ENCODE assay signal across 8 cellular contexts in genomic region chr6:108526739-108527174, GRCh38. TPM values are rescaled to one million over a fixed set of nuclear protein-coding genes. Genes with fewer than 3 reads are reported as not detected.
DNase-seq lines count a peak whose midpoint lies in the region; ATAC-seq and TF ChIP-seq lines count a peak whose summit lies in the region.

No MANE protein-coding gene starts in this region.

- no TSS peak for BruUV-seq in Panc1 (replicated peaks; lab: Mats Ljungman, UMichigan)

- no peak overlapping the region for H3K4me3 ChIP-seq in BLaER1 treated with 17β-estradiol and CSF1 and Interleukin-3, amounts not matched to agents 10 nM and 100 nM
- H3K4me3 ChIP-seq in H7 (ENCODE audit: insufficient read depth, low read depth, low read length) (no peak overlapping the region), Panc1 (ENCODE audit: low read depth in 2 of 2, low read length in 2 of 2) (no peak overlapping the region), esophagus squamous epithelium (no peak overlapping the region), neural progenitor cell (no peak overlapping the region)

- intact Hi-C loops in Panc1 (cut with micrococcal nuclease; ENCODE audit: unreplicated experiment), result loop anchor here (2.0 to 5.0 kb wide), 2 partner anchors 416 to 544 kb away; no protein-coding TSS in a partner anchor
- intact Hi-C loops in esophagus squamous epithelium (cut with DNase I), result loop anchor here (10.0 kb wide), 1 partner anchor 552 kb away; no protein-coding TSS in a partner anchor
- intact Hi-C loops in posterior cingulate gyrus (cut with DNase I), result loop anchor here (1.0 to 2.0 kb wide), 2 partner anchors 413 to 550 kb away; no protein-coding TSS in a partner anchor

- peaks cover 2% of the 10 kb centered on the region for H3K36me3 Mint-ChIP-seq in neural progenitor cell

- WGBS in esophagus squamous epithelium, 2 donors, result 5 to 68% methylated on average over 1 to 7 of the region's 7 CpGs

- no peak overlapping the region for H3K27ac ChIP-seq in BLaER1 treated with 17β-estradiol and CSF1 and Interleukin-3, amounts not matched to agents 10 nM and 100 nM
- H3K27ac ChIP-seq in Panc1 (ENCODE audit: low read length) (no peak overlapping the region), esophagus squamous epithelium (no peak overlapping the region), neural progenitor cell (no peak overlapping the region)

- H2AFZ ChIP-seq in neural progenitor cell (replicated peaks), result no peak overlapping the region

- no peaks in the 10 kb centered on the region for H3K79me2 ChIP-seq in neural progenitor cell (ENCODE audit: low read depth)

- POLR2A ChIA-PET in Panc1 (lab: Charles Lee), result interaction anchor here (0.7 kb wide), 1 partner anchor 340 kb away, joined by 3 read pairs; no protein-coding TSS in a partner anchor

- H3K4me2 ChIP-seq in BLaER1 treated with 17β-estradiol and CSF1 and Interleukin-3, amounts not matched to agents 10 nM and 100 nM, result peak overlapping the region; percentile 10 to 71 (median 60); a peak in 19 of 22 replicates
- no peak overlapping the region for H3K4me2 ChIP-seq in neural progenitor cell

- peaks cover 10% of the 10 kb centered on the region for H3K4me1 Mint-ChIP-seq in neural progenitor cell

- TF ChIP-seq POLR2A in esophagus squamous epithelium (IDR thresholded peaks at IDR 0.05), result no peak

- H3K9me3 Mint-ChIP-seq in neural progenitor cell, result no peaks in the 10 kb centered on the region

- H3K4me3 Mint-ChIP-seq in neural progenitor cell, result no peak overlapping the region

- CTCF ChIA-PET in Panc1 (lab: Charles Lee), result no interaction called here

- peaks cover 3% of the 10 kb centered on the region for H3K27me3 Mint-ChIP-seq in neural progenitor cell (ENCODE audit: insufficient read depth, low read depth)

- H3K4me1 ChIP-seq in BLaER1 treated with 17β-estradiol and CSF1 and Interleukin-3, amounts not matched to agents 10 nM and 100 nM, result peaks cover 10 to 17% (median 13%) of the 10 kb centered on the region in 10 experiments
- H3K4me1 ChIP-seq in Panc1 (ENCODE audit: control insufficient read depth, insufficient read depth, low read length) (no peaks in the 10 kb centered on the region), esophagus squamous epithelium (no peaks in the 10 kb centered on the region), neural progenitor cell (peaks cover 12% of the 10 kb centered on the region)

- in situ Hi-C loops in Panc1 (cut with HindIII; ENCODE audit: low pct_unique_long_range_greater_than_20kb, low sequenced_read_pairs), result no loop called here

- no peaks in the 10 kb centered on the region for H3K9me3 ChIP-seq in BLaER1 treated with 17β-estradiol and CSF1 and Interleukin-3, amounts not matched to agents 10 nM and 100 nM (replicated peaks in 1 of 11)
- H3K9me3 ChIP-seq in Panc1 (ENCODE audit: control insufficient read depth, insufficient read depth, low read depth, low read length) (no peaks in the 10 kb centered on the region), esophagus squamous epithelium (no peaks in the 10 kb centered on the region), neural progenitor cell (ENCODE audit: low read depth) (no peaks in the 10 kb centered on the region)

- H4K20me1 ChIP-seq in BLaER1 treated with 17β-estradiol and CSF1 and Interleukin-3, amounts not matched to agents 10 nM and 100 nM, result no peaks in the 10 kb centered on the region
- no peaks in the 10 kb centered on the region for H4K20me1 ChIP-seq in neural progenitor cell (ENCODE audit: low read depth)

- peak; percentile 60 for DNase-seq in H7
- DNase-seq in Panc1 (ENCODE audit: low read depth, low spot score), result peak; percentile 42
- DNase-seq in esophagus squamous epithelium (lab: John Stamatoyannopoulos, UW), result no peak
- DNase-seq in neural progenitor cell (ENCODE audit: low spot score), result peak; percentile 53
- no peak for DNase-seq in NK-92 treated with Interleukin-12 subunit alpha and Interleukin-12 subunit beta, amount 100 ng/mL, for 24 hours (lab: John Stamatoyannopoulos, UW)
- DNase-seq in posterior cingulate gyrus, result no peak

- peak; percentile 69 for ATAC-seq in Panc1
- ATAC-seq in HG02885 (IDR thresholded peaks at IDR 0.05; ENCODE audit: poor library complexity, unreplicated experiment), result no peak

- peaks cover 4% of the 10 kb centered on the region for H3F3A ChIP-seq in neural progenitor cell (ENCODE audit: low read depth)

- H3K27ac Mint-ChIP-seq in neural progenitor cell, result no peak overlapping the region

- peak overlapping the region in 3 of 11 experiments; percentile 5 to 16 (median 14); a peak in 3 of 22 replicates for H3K9ac ChIP-seq in BLaER1 treated with 17β-estradiol and CSF1 and Interleukin-3, amounts not matched to agents 10 nM and 100 nM
- H3K9ac ChIP-seq in neural progenitor cell, result no peak overlapping the region

- H3K27me3 ChIP-seq in BLaER1 treated with 17β-estradiol and CSF1 and Interleukin-3, amounts not matched to agents 10 nM and 100 nM, result no peaks in the 10 kb centered on the region
- H3K27me3 ChIP-seq in H7 (ENCODE audit: control insufficient read depth, insufficient read depth, low read length), result no peaks in the 10 kb centered on the region
- no peaks in the 10 kb centered on the region for H3K27me3 ChIP-seq in Panc1 (ENCODE audit: control insufficient read depth, insufficient read depth, low read length)
- H3K27me3 ChIP-seq in esophagus squamous epithelium, result no peaks in the 10 kb centered on the region
- H3K27me3 ChIP-seq in neural progenitor cell, result no peaks in the 10 kb centered on the region

- peak; percentile 94 for TF ChIP-seq CTCF in Panc1 (IDR thresholded peaks at IDR 0.05)
- peak; percentile 50 to 87 (median 68) for TF ChIP-seq CTCF in esophagus squamous epithelium (IDR thresholded peaks at IDR 0.05)
- TF ChIP-seq CTCF in neural progenitor cell (IDR thresholded peaks at IDR 0.05), result peak; percentile 92

- peaks cover 0 to 6% (median 0%) of the 10 kb centered on the region in 11 experiments; a peak in 1 of 22 replicates for H3K36me3 ChIP-seq in BLaER1 treated with 17β-estradiol and CSF1 and Interleukin-3, amounts not matched to agents 10 nM and 100 nM
- H3K36me3 ChIP-seq in H7 (replicated peaks; ENCODE audit: control insufficient read depth, insufficient read depth, low read length), result no peaks in the 10 kb centered on the region
- no peaks in the 10 kb centered on the region for H3K36me3 ChIP-seq in Panc1 (ENCODE audit: control insufficient read depth, insufficient read depth, low read length)
- peaks cover 0 to 16% (median 0%) of the 10 kb centered on the region in 3 donors for H3K36me3 ChIP-seq in esophagus squamous epithelium
- no peaks in the 10 kb centered on the region for H3K36me3 ChIP-seq in neural progenitor cell

RNA-seq across cellular contexts. Expression of gene FOXO3, which starts 34.0 kb away (rescaled TPM):
- 10.9 and 14.0 TPM in 2 replicates for total RNA-seq in H7 (2014; rRNA removed; shearing (Covaris generic))
- total RNA-seq in Panc1 (2021; ENCODE audit: unreplicated experiment) (43.8 TPM), esophagus squamous epithelium (10 to 100 TPM; 30.3 to 80.7 (median 34.3) TPM), neural progenitor cell (ENCODE audit: low replicate concordance) (13.7 and 17.1 TPM in 2 replicates)
- polyA plus RNA-seq in Panc1 (2012; ENCODE audit: insufficient read length), result 20.6 TPM

Comparison
In these comparisons a context has a peak if more than half of its experiments do, and no peak if none do; other contexts are left out.
1. DNase-seq: peak in H7 (single experiment), Panc1 (single experiment) and neural progenitor cell (single experiment); none in esophagus squamous epithelium (single experiment), NK-92 treated with Interleukin-12 subunit alpha and Interleukin-12 subunit beta, amount 100 ng/mL, for 24 hours (single experiment) and posterior cingulate gyrus (0 of 10).
2. Peak in every context shown above with its lines, with median percentiles within 50 percentile points of each other: CTCF ChIP-seq.